ENCODE assay signal across 8 cellular contexts in the genomic region with DNA sequence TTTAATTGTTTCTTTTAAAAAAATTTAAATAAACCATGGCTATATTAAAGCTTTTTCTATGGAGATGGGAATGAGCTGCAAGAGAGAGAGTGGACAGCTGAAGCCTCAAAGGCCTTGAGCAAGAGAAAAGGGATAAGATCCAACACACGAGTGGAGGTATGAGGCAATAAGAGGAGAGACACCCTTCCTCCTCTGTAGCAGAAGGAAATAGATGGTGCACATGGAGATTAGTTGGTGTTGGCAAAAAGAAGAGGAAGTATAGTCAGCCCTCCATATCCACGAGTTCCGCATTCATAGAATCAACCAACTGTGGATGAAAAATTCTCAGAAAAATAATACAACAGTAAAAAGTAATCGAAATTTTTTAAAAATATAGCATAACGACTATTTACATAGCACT. TPM values are rescaled to one million over a fixed set of nuclear protein-coding genes. Genes with fewer than 3 reads are reported as not detected.
DNase-seq lines count a peak whose midpoint lies in the region; ATAC-seq and TF ChIP-seq lines count a peak whose summit lies in the region.

No MANE protein-coding gene starts in this region.

- peaks cover 1% of the 10 kb centered on the region for H3K36me3 Mint-ChIP-seq in mesothelial cell of epicardium
- H3K36me3 Mint-ChIP-seq in endodermal cell (ENCODE audit: low read depth), result peaks cover 13% of the 10 kb centered on the region

- H3K27me3 Mint-ChIP-seq in mesothelial cell of epicardium (ENCODE audit: low read depth), result no peaks in the 10 kb centered on the region
- H3K27me3 Mint-ChIP-seq in endodermal cell (ENCODE audit: insufficient read depth), result no peaks in the 10 kb centered on the region

- H3K4me3 Mint-ChIP-seq in mesothelial cell of epicardium (no peak overlapping the region), endodermal cell (no peak overlapping the region)

- H3K4me1 ChIP-seq in breast epithelium (peaks cover 0 to 4% of the 10 kb centered on the region in 2 donors), endodermal cell (ENCODE audit: control insufficient read depth, insufficient read depth, low read length) (no peaks in the 10 kb centered on the region)

- H3K9ac ChIP-seq in endodermal cell (ENCODE audit: extremely low read depth, low read length, poor library complexity, severe bottlenecking), result no peak overlapping the region

- peak overlapping the region; percentile 82 for H3K27ac Mint-ChIP-seq in mesothelial cell of epicardium
- H3K27ac Mint-ChIP-seq in endodermal cell, result no peak overlapping the region

- TF ChIP-seq CTCF in AG04450 (IDR thresholded peaks at IDR 0.05; ENCODE audit: low read depth, low read length) (no peak), breast epithelium (IDR thresholded peaks at IDR 0.05) (no peak), mesothelial cell of epicardium (IDR thresholded peaks at IDR 0.05; ENCODE audit: unreplicated experiment) (no peak), endodermal cell (conservative IDR thresholded peaks at IDR 0.05) (no peak)

- H3K4me1 Mint-ChIP-seq in mesothelial cell of epicardium (peaks cover 19% of the 10 kb centered on the region), endodermal cell (peaks cover 14% of the 10 kb centered on the region)

- H3K9me3 Mint-ChIP-seq in mesothelial cell of epicardium (peaks cover 10% of the 10 kb centered on the region), endodermal cell (peaks cover 30% of the 10 kb centered on the region)

- TF ChIP-seq POLR2A in breast epithelium (IDR thresholded peaks at IDR 0.05), result no peak

- H3K9me3 ChIP-seq in AG04450 (ENCODE audit: control insufficient read depth, insufficient read depth, low read length) (no peaks in the 10 kb centered on the region), breast epithelium (no peaks in the 10 kb centered on the region), endodermal cell (ENCODE audit: control insufficient read depth, low read length) (no peaks in the 10 kb centered on the region)

- H3K27me3 ChIP-seq in AG04450 (ENCODE audit: control insufficient read depth, insufficient read depth, low read length) (no peaks in the 10 kb centered on the region), breast epithelium (peaks cover 0 to 28% of the 10 kb centered on the region in 2 donors), endodermal cell (ENCODE audit: control insufficient read depth, insufficient read depth, low read length, poor library complexity, severe bottlenecking) (no peaks in the 10 kb centered on the region)

- H3K4me3 ChIP-seq in AG04450 (ENCODE audit: low read depth, low read length) (peak overlapping the region; percentile 54; the same call in 1 of the 2 replicates), breast epithelium (peak overlapping the region; percentile 23 to 53 (median 40)), endodermal cell (ENCODE audit: low read length) (no peak overlapping the region)

- CTCF ChIA-PET in AG04450 (lab: Charles Lee), result interaction anchor here (2.7 kb wide), 1 partner anchor 100 kb away, joined by 10 read pairs; no protein-coding TSS in a partner anchor

- ATAC-seq in HG02610 (IDR thresholded peaks at IDR 0.05; ENCODE audit: unreplicated experiment), result no peak

- POLR2A ChIA-PET in AG04450 (lab: Yijun Ruan, JAX), result no interaction called here

- DNase-seq in AG04450 (ENCODE audit: low read depth, low spot score) (no peak), LHCN-M2 (ENCODE audit: low read depth) (peak; percentile 51), breast epithelium (ENCODE audit: low spot score in 2 of 2) (no peak), mesothelial cell of epicardium (ENCODE audit: low spot score in 2 of 2, unreplicated experiment in 2 of 2) (no peak), NCI-H1092 treated with DMSO at 0.1 percent for 48 hours (lab: John Stamatoyannopoulos, UW) (no peak), endodermal cell (no peak)
- no peak for DNase-seq in effector CD8-positive, alpha-beta T cell (lab: John Stamatoyannopoulos, UW)

- H3K27ac ChIP-seq in AG04450 (ENCODE audit: low read depth, low read length), result no peak overlapping the region
- H3K27ac ChIP-seq in breast epithelium, result peak overlapping the region; percentile 53 to 66
- H3K27ac ChIP-seq in endodermal cell (ENCODE audit: low read depth, low read length), result no peak overlapping the region

- intact Hi-C loops in breast epithelium (cut with DNase I; ENCODE audit: low total_unique reads), result no loop called here

- H3K36me3 ChIP-seq in breast epithelium (no peaks in the 10 kb centered on the region), endodermal cell (ENCODE audit: control insufficient read depth, insufficient read depth, low read length) (no peaks in the 10 kb centered on the region)

- WGBS in endodermal cell (ENCODE audit: insufficient coverage in 1 of 2, insufficient read length in 1 of 2), 2 experiments, result 100% methylated on average over 1 to 3 of the region's 5 CpGs

RNA-seq across cellular contexts. Expression of a gene that starts 3.2 kb away (rescaled TPM):
- 7.7 and 10.1 TPM in 2 replicates for polyA plus RNA-seq in AG04450 (2011; rRNA removed)
- 4.1 and 4.7 TPM in 2 replicates for polyA minus RNA-seq in AG04450 (2011; rRNA and poly(A)+ RNA removed)
- 22.6 and 22.9 TPM in 2 replicates for total RNA-seq in LHCN-M2 (2014; rRNA removed)
- 9.5 TPM for polyA plus RNA-seq in LHCN-M2 (2012)
- total RNA-seq in breast epithelium, result 10 to 100 TPM; 16.7 to 23.9 (median 16.8) TPM
- 8.9 to 10.2 TPM (median 10.2 TPM) in 3 replicates for total RNA-seq in mesothelial cell of epicardium
- total RNA-seq in endodermal cell, result 10 to 100 TPM in 1 of 2 donors, 1 to 10 TPM in 1; 9.1 to 10.6 TPM
- polyA plus RNA-seq in endodermal cell (2013, experiment 1 of 2), result 12.2 TPM
- 11.1 TPM for polyA plus RNA-seq in endodermal cell (2013, experiment 2 of 2)

RNA-seq across cellular contexts. Expression of a gene that starts 20.9 kb away (rescaled TPM):
- not detected in 2 replicates for polyA plus RNA-seq in AG04450 (2011; rRNA removed)
- not detected in 2 replicates for polyA minus RNA-seq in AG04450 (2011; rRNA and poly(A)+ RNA removed)
- total RNA-seq in LHCN-M2 (2014; rRNA removed), result not detected in 2 replicates
- polyA plus RNA-seq in LHCN-M2 (2012), result not detected
- not detected for total RNA-seq in breast epithelium
- total RNA-seq in mesothelial cell of epicardium, result not detected in 3 replicates
- total RNA-seq in endodermal cell, result not detected
- polyA plus RNA-seq in endodermal cell (2013, experiment 1 of 2), result not detected
- polyA plus RNA-seq in endodermal cell (2013, experiment 2 of 2), result not detected

Comparison
In these comparisons a context has a peak if more than half of its experiments do, and no peak if none do; other contexts are left out.
1. H3K27ac ChIP-seq: peak in breast epithelium (2 of 2); none in AG04450 (single experiment) and endodermal cell (single experiment).